20 cellular contexts compared by ENCODE assay signal in genomic region chr6:367891-368630, GRCh38. TPM values are rescaled to one million over a fixed set of nuclear protein-coding genes. Genes with fewer than 3 reads are reported as not detected.
DNase-seq lines count a peak whose midpoint lies in the region; ATAC-seq, FAIRE-seq and TF ChIP-seq lines count a peak whose summit lies in the region.
"Had no signal": no experiment of that assay in that cellular context is flagged by ENCODE, and none has a peak within 500 bp of the region (broad histone marks: within the 10 kb centered on the region; RNA-seq: fewer than 3 reads in every experiment).

No MANE protein-coding gene starts in this region.

- H3F3A ChIP-seq in GM23338 (replicated peaks; ENCODE audit: low read depth), result 0 out of 2 replicates have a peak, but pooled peaks cover 5% of the 10 kb centered on the region

- H3K27me3 Mint-ChIP-seq in GM23338 (ENCODE audit: insufficient read depth, low read depth, poor library complexity), result peaks cover 22% of the 10 kb centered on the region
- peaks cover 4% of the 10 kb centered on the region for H3K27me3 Mint-ChIP-seq in activated T-cell treated with anti-CD3 and anti-CD28 coated beads, Interleukin-2, amount 50 U/mL, for 4 hours (ENCODE audit: low read depth)

- intact Hi-C loops in GM12878 (cut with micrococcal nuclease; ENCODE audit: unreplicated experiment), result no loop called here
- intact Hi-C loops in kidney (cut with DNase I), result no loop called here
- intact Hi-C loops in aorta (cut with DNase I), result no loop called here

- DNase-seq in GM23338 (ENCODE audit: low spot score), result no peak
- no peak for DNase-seq in GM12878 (ENCODE audit: low read depth, low spot score)
- peak; percentile 59 for DNase-seq in kidney
- DNase-seq in aorta, result peak; percentile 39 to 63
- no peak for DNase-seq in SIG-M5 treated with dmso at 0.1 percent for 504 hours (lab: John Stamatoyannopoulos, UW; ENCODE audit: unreplicated experiment)
- no peak for DNase-seq in activated T-cell treated with anti-CD3 and anti-CD28 coated beads, Interleukin-2, amount 50 U/mL, for 4 hours
- DNase-seq: 8988T; CD4-positive, alpha-beta memory T cell; DMS153; DMS79; GDM1; GM23248; H7; HFFc6 had no signal

- TSS peak; percentile 44 for BruUV-seq in GM12878 (replicated peaks; lab: Mats Ljungman, UMichigan)

- 0 out of 2 replicates have a peak, but pooled peaks cover 2% of the 10 kb centered on the region for H3K9me2 ChIP-seq in GM23338 (ENCODE audit: insufficient read depth)

- RAD21 ChIA-PET in GM12878 (lab: Charles Lee; ENCODE audit: unreplicated experiment), result no interaction called here

- in situ Hi-C loops in GM12878 (cut with MboI), result no loop called here

- SMC1A ChIA-PET in GM12878 (lab: Charles Lee; ENCODE audit: uncharacterized antibody, unreplicated experiment), result interaction anchor here (1.0 kb wide), 1 partner anchor 69 kb away, joined by 4 read pairs; no protein-coding TSS in a partner anchor

- TF ChIP-seq RAD21 in GM12878 (IDR thresholded peaks at IDR 0.05; ENCODE audit: insufficient read depth, low read depth, low read length), result no peak

- no peak for FAIRE-seq in GM12878 (lab: Jason Lieb, UNC)
- no peak for FAIRE-seq in kidney (lab: Jason Lieb, UNC)

- TF ChIP-seq CTCF in GM23338 (conservative IDR thresholded peaks at IDR 0.05; ENCODE audit: low read depth in 2 of 2) (no peak), GM12878 (IDR thresholded peaks at IDR 0.05 in 2 of 3, conservative IDR thresholded peaks at IDR 0.05 in 1 of 3; ENCODE audit: control insufficient read depth in 2 of 3, extremely low read depth in 1 of 3, insufficient read depth in 1 of 3, low read depth in 3 of 3, low read length in 3 of 3) (no peak), kidney (IDR thresholded peaks at IDR 0.05; ENCODE audit: borderline replicate concordance, extremely low read depth, insufficient read depth) (no peak)

- peaks cover 41% of the 10 kb centered on the region for H3K36me3 Mint-ChIP-seq in GM23338 (ENCODE audit: low read depth)
- H3K36me3 Mint-ChIP-seq in activated T-cell treated with anti-CD3 and anti-CD28 coated beads, Interleukin-2, amount 50 U/mL, for 4 hours (ENCODE audit: insufficient read depth), result no peaks in the 10 kb centered on the region
- H3K36me3 Mint-ChIP-seq: CD14-positive monocyte; CD4-positive, alpha-beta memory T cell had no signal

- H3K4me1 ChIP-seq in GM23338 (ENCODE audit: insufficient read depth) (peaks cover 9% of the 10 kb centered on the region; the same call in 1 of the 2 replicates), GM12878 (ENCODE audit: control insufficient read depth, insufficient read depth, low read length) (peaks cover 28% of the 10 kb centered on the region), kidney (ENCODE audit: control insufficient read depth in 1 of 2, insufficient read depth in 1 of 2, low read depth in 1 of 2, low read length in 2 of 2) (peaks cover 0 to 2% of the 10 kb centered on the region in 2 donors), aorta (ENCODE audit: control insufficient read depth in 1 of 2, insufficient read depth in 2 of 2, low read length in 2 of 2) (no peaks in the 10 kb centered on the region)

- H3K4me3 ChIP-seq in GM23338 (no peak overlapping the region), GM12878 (no peak overlapping the region), kidney (ENCODE audit: low read length in 2 of 2) (no peak overlapping the region), aorta (ENCODE audit: low read length in 2 of 2) (no peak overlapping the region)
- H3K4me3 ChIP-seq: BLaER1, GM23248 had no signal

- POLR2A ChIA-PET in GM12878 (lab: Charles Lee), result interaction anchor here (1.0 kb wide), 1 partner anchor 59 kb away, joined by 3 read pairs; no protein-coding TSS in a partner anchor

- no peaks in the 10 kb centered on the region for H3K79me2 ChIP-seq in GM23338 (replicated peaks; ENCODE audit: insufficient read depth)
- no peaks in the 10 kb centered on the region for H3K79me2 ChIP-seq in GM12878 (ENCODE audit: control insufficient read depth, insufficient read depth, low read length)

- no peak for TF ChIP-seq EP300 in GM12878 (IDR thresholded peaks at IDR 0.05; ENCODE audit: borderline replicate concordance in 1 of 2, control insufficient read depth in 1 of 2, low read depth in 2 of 2, low read length in 2 of 2)

- H3K4me1 Mint-ChIP-seq in GM23338, result peaks cover 7% of the 10 kb centered on the region
- H3K4me1 Mint-ChIP-seq in activated T-cell treated with anti-CD3 and anti-CD28 coated beads, Interleukin-2, amount 50 U/mL, for 4 hours (ENCODE audit: low read depth), result peaks cover 5% of the 10 kb centered on the region

- H3K27ac ChIP-seq in GM23338 (ENCODE audit: low read depth) (no peak overlapping the region), GM12878 (ENCODE audit: control insufficient read depth, insufficient read depth) (no peak overlapping the region), kidney (ENCODE audit: low read depth in 2 of 2, low read length in 2 of 2) (no peak overlapping the region), aorta (ENCODE audit: low read depth in 1 of 2, low read length in 2 of 2) (no peak overlapping the region)
- H3K27ac ChIP-seq: BLaER1, GM23248, HL-60 had no signal

- H3K27ac Mint-ChIP-seq in GM23338, result no peak overlapping the region
- H3K27ac Mint-ChIP-seq: CD14-positive monocyte; CD4-positive, alpha-beta memory T cell; HFFc6 had no signal

- CTCF ChIA-PET in GM12878 (lab: Yijun Ruan, JAX), result interaction anchor here (0.9 to 1.3 kb wide), 2 partner anchors 82 to 183 kb away, joined by 3 read pairs; no protein-coding TSS in a partner anchor

- no peak for TF ChIP-seq POLR2A in GM12878 (IDR thresholded peaks at IDR 0.05; ENCODE audit: low read depth, low read length)

- no peak overlapping the region for H3K4me3 Mint-ChIP-seq in GM23338
- no peak overlapping the region for H3K4me3 Mint-ChIP-seq in activated T-cell treated with anti-CD3 and anti-CD28 coated beads, Interleukin-2, amount 50 U/mL, for 4 hours
- H3K4me3 Mint-ChIP-seq: CD4-positive, alpha-beta memory T cell; HFFc6 had no signal

- no peak overlapping the region for H3K4me2 ChIP-seq in GM23338
- H3K4me2 ChIP-seq in GM12878 (ENCODE audit: control insufficient read depth, insufficient read depth), result no peak overlapping the region
- H3K4me2 ChIP-seq: BLaER1 had no signal

- peak overlapping the region; percentile 61; the same call in 1 of the 2 replicates for H2AFZ ChIP-seq in GM23338
- H2AFZ ChIP-seq in GM12878 (ENCODE audit: control insufficient read depth, low read depth, low read length), result no peak overlapping the region
- H2AFZ ChIP-seq: GM23248 had no signal

- ATAC-seq in GM23338, result peak; percentile 46
- no peak for ATAC-seq in GM12878
- no peak for ATAC-seq in aorta (ENCODE audit: low FRiP score)
- ATAC-seq in GM21381 (IDR thresholded peaks at IDR 0.05; ENCODE audit: unreplicated experiment), result no peak
- ATAC-seq in activated T-cell treated with anti-CD3 and anti-CD28 coated beads, Interleukin-2, amount 50 U/mL, for 4 hours, result no peak
- ATAC-seq: HCT116 had no signal

- peaks cover 90% of the 10 kb centered on the region for H3K9me3 Mint-ChIP-seq in GM23338
- no peaks in the 10 kb centered on the region for H3K9me3 Mint-ChIP-seq in activated T-cell treated with anti-CD3 and anti-CD28 coated beads, Interleukin-2, amount 50 U/mL, for 4 hours

- H3K9ac ChIP-seq in GM12878 (ENCODE audit: control insufficient read depth, insufficient read depth, low read length) (no peak overlapping the region), kidney (ENCODE audit: low read length in 2 of 2) (no peak overlapping the region)
- H3K9ac ChIP-seq: BLaER1, GM23248 had no signal

- whole genome bisulfite sequencing in GM12878 (ENCODE audit: insufficient coverage, insufficient replicate concordance, low lambda C conversion rate, missing lambda C conversion rate), result 70% methylated on average over 17 of the region's 17 CpGs
- 78% methylated on average over 17 of the region's 17 CpGs for WGBS in aorta, 2 donors

- H3K9me3 ChIP-seq in GM12878 (replicated peaks; ENCODE audit: control insufficient read depth, insufficient read depth, low read length) (no peaks in the 10 kb centered on the region; the same call in 1 of the 3 replicates), kidney (ENCODE audit: control insufficient read depth in 1 of 2, low read length in 2 of 2) (peaks cover 3 to 4% of the 10 kb centered on the region in 2 donors), aorta (ENCODE audit: control insufficient read depth, low read length) (peaks cover 5% of the 10 kb centered on the region)

- H3K27me3 ChIP-seq in GM23338 (ENCODE audit: insufficient read depth) (no peaks in the 10 kb centered on the region), GM12878 (replicated peaks in 1 of 2; ENCODE audit: control insufficient read depth in 2 of 2, insufficient read depth in 2 of 2, low read length in 1 of 2) (no peaks in the 10 kb centered on the region), aorta (ENCODE audit: control insufficient read depth in 1 of 2, insufficient read depth in 2 of 2, low read length in 1 of 2) (no peaks in the 10 kb centered on the region)

- H4K20me1 ChIP-seq in GM23338 (replicated peaks; ENCODE audit: insufficient read depth) (no peaks in the 10 kb centered on the region), GM12878 (ENCODE audit: control insufficient read depth, insufficient read depth) (no peaks in the 10 kb centered on the region)
- H4K20me1 ChIP-seq: BLaER1 had no signal

- peaks cover 33% of the 10 kb centered on the region for H3K36me3 ChIP-seq in GM23338 (ENCODE audit: insufficient read depth)
- H3K36me3 ChIP-seq in GM12878 (ENCODE audit: control insufficient read depth in 2 of 2, insufficient read depth in 2 of 2, low read length in 1 of 2), result no peaks in the 10 kb centered on the region
- peaks cover 0 to 3% of the 10 kb centered on the region in 2 donors for H3K36me3 ChIP-seq in kidney (ENCODE audit: control insufficient read depth in 1 of 2, insufficient read depth in 2 of 2, low read length in 2 of 2)
- H3K36me3 ChIP-seq in aorta (ENCODE audit: control insufficient read depth in 1 of 2, insufficient read depth in 2 of 2, low read length in 1 of 2), result no peaks in the 10 kb centered on the region
- H3K36me3 ChIP-seq: BLaER1 had no signal

RNA-seq across cellular contexts. Expression of gene IRF4, which starts 23.5 kb away (rescaled TPM):
- 0.97 and 1.3 TPM in 2 replicates for total RNA-seq in GM23338 (2014; rRNA removed; shearing (Covaris generic))
- polyA plus RNA-seq in GM23338 (2016; fragmentation: Nextera tagmentation; extraction: Ambion mirVana) (1.9 and 4.1 TPM in 2 replicates), GM12878 (2011; rRNA removed) (252 and 320 TPM in 2 replicates), GM12878 (2014; fragmentation: Illumina TruSeq; extraction: Trizol) (223 and 228 TPM in 2 replicates), GM12878 (2014; fragmentation: Nextera tagmentation; extraction: Ambion mirVana) (10 to 100 TPM; 50.0 to 98.9 TPM), GM12878 (2014; rRNA removed) (187 and 205 TPM in 2 replicates), GM12878 (2016; fragmentation: Nextera tagmentation; extraction: Ambion mirVana) (100 to 1,000 TPM; 295 to 297 TPM), kidney (ENCODE audit: insufficient read depth, low read depth, low replicate concordance) (not detected), aorta (under 1 TPM; 0.10 to 0.25 TPM)
- 825 and 857 TPM in 2 replicates for total RNA-seq in GM12878 (2013; cell fraction: nucleolus; rRNA removed)
- total RNA-seq in GM12878 (2014; rRNA removed) (287 and 295 TPM in 2 replicates), GM12878 (2014; rRNA removed; fragmentation: Illumina TruSeq; extraction: Trizol) (217 and 228 TPM in 2 replicates), GM12878 (2021) (495 and 498 TPM in 2 replicates), kidney (23.7 TPM), aorta (1 to 10 TPM; 1.6 to 3.8 TPM)
- 299 TPM for polyA plus RNA-seq in GM12878 (2011; ENCODE audit: low read depth)
- 352 and 442 TPM in 2 replicates for polyA plus RNA-seq in GM12878 (2011; cell fraction: cytosol; rRNA removed)
- polyA plus RNA-seq in GM12878 (2011; cell fraction: nucleus; rRNA removed), result 848 and 1,001 TPM in 2 replicates
- polyA plus RNA-seq in GM12878 (2012), result 262 and 367 TPM in 2 replicates
- polyA minus RNA-seq in GM12878 (2011; rRNA and poly(A)+ RNA removed), result 364 and 403 TPM in 2 replicates
- polyA minus RNA-seq in GM12878 (2011; cell fraction: cytosol; rRNA and poly(A)+ RNA removed), result 196 and 207 TPM in 2 replicates
- 241 and 321 TPM in 2 replicates for polyA minus RNA-seq in GM12878 (2011; cell fraction: nucleus; rRNA and poly(A)+ RNA removed)
- 100 to 1,000 TPM; 720 to 924 (median 743) TPM for total RNA-seq in activated T-cell treated with anti-CD3 and anti-CD28 coated beads, Interleukin-2, amount 50 U/mL, for 4 hours
- total RNA-seq: GM23248, HFFc6 had no signal
- polyA plus RNA-seq: AG04450 had no signal

Comparison
In these comparisons a context has a peak if more than half of its experiments do, and no peak if none do; other contexts are left out.
1. DNase-seq: peak in kidney (single experiment) and aorta (2 of 2); none in GM23338 (single experiment), GM12878 (single experiment), SIG-M5 treated with dmso at 0.1 percent for 504 hours (single experiment) and activated T-cell treated with anti-CD3 and anti-CD28 coated beads, Interleukin-2, amount 50 U/mL, for 4 hours (single experiment).